In the genomic region with DNA sequence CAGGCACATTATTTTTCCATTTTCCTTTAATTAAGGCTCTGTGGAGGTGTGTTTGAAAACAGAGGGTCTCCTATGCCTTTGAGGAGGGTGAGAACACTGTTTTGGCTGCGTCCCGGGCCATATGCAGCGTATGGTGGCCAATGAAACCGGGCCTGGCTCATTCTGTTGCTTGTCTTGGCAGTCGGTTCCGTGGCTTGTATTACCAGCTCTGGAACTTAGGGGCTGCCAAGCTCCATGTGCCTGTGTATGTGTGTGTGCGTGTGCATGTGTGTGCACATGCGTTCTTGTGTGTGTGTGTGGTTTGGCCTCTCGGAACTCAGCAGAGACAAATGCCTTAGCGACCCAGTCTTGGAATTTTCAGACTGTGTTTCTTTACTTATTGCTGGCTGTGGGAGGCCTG, we compare ENCODE assay signal across 12 cellular contexts. TPM values are rescaled to one million over a fixed set of nuclear protein-coding genes. Genes with fewer than 3 reads are reported as not detected.
DNase-seq lines count a peak whose midpoint lies in the region; ATAC-seq, FAIRE-seq and TF ChIP-seq lines count a peak whose summit lies in the region.
"Had no signal": no experiment of that assay in that cellular context is flagged by ENCODE, and none has a peak within 500 bp of the region (broad histone marks: within the 10 kb centered on the region; RNA-seq: fewer than 3 reads in every experiment).

No MANE protein-coding gene starts in this region.

- H2AFZ ChIP-seq in SK-N-SH (ENCODE audit: low read depth) (no peak overlapping the region), H1 (ENCODE audit: low read length) (no peak overlapping the region)

- WGBS in SK-N-SH (ENCODE audit: low lambda C conversion rate) = 95% methylated on average over 8 of the region's 10 CpGs
- WGBS in H1 (ENCODE audit: extremely low coverage in 1 of 2, insufficient coverage in 1 of 2, insufficient read length in 1 of 2, insufficient replicate concordance in 2 of 2, low coverage in 1 of 2, low lambda C conversion rate in 2 of 2, missing lambda C conversion rate in 1 of 2), 2 experiments = 91% methylated on average over 10 of the region's 10 CpGs; no CpG with 5 or more reads in 1 of the 2 experiments

- H3K4me3 ChIP-seq in SK-N-SH (ENCODE audit: low read depth in 2 of 2, low read length in 1 of 2) = no peak overlapping the region
- H3K4me3 ChIP-seq in H1 (ENCODE audit: extremely low read depth in 1 of 4, insufficient read depth in 2 of 4, low read depth in 3 of 4, low read length in 4 of 4) = no peak overlapping the region
- peak overlapping the region; percentile 35 to 69 for H3K4me3 ChIP-seq in muscle layer of colon (ENCODE audit: low read depth in 1 of 2, low read length in 2 of 2)
- peak overlapping the region; percentile 70 for H3K4me3 ChIP-seq in upper lobe of right lung

- peak overlapping the region; percentile 72; the same call in 1 of the 2 replicates for H2BK20ac ChIP-seq in H1 (ENCODE audit: low read length)

- no peaks in the 10 kb centered on the region for H3F3A ChIP-seq in SK-N-SH (replicated peaks; ENCODE audit: insufficient read depth)

- TF ChIP-seq POLR2A in H1 (IDR thresholded peaks at IDR 0.05; ENCODE audit: control extremely low read depth in 1 of 2, low read depth in 2 of 2, low read length in 2 of 2) = no peak

- POLR2A ChIA-PET in SK-N-SH (lab: Yijun Ruan, JAX) (interaction anchor here (0.6 to 1.7 kb wide), 3 partner anchors 10 to 120 kb away, joined by 3 to 6 read pairs (median 5); no protein-coding TSS in a partner anchor), H1 (lab: Charles Lee; ENCODE audit: partially characterized antibody) (interaction anchor here (0.7 to 5.2 kb wide), 5 partner anchors 9 to 28 kb away, joined by 3 to 65 read pairs (median 10); no protein-coding TSS in a partner anchor)

- no peak for TF ChIP-seq RAD21 in SK-N-SH (IDR thresholded peaks at IDR 0.05; ENCODE audit: low read length)
- TF ChIP-seq RAD21 in H1 (IDR thresholded peaks at IDR 0.05 in 1 of 2, conservative IDR thresholded peaks at IDR 0.05 in 1 of 2; ENCODE audit: low read depth in 2 of 2, low read length in 2 of 2) = no peak

- H3K4me2 ChIP-seq in SK-N-SH = peak overlapping the region; percentile 93
- peak overlapping the region in 1 of 2 experiments; percentile 71; a peak in 2 of 4 replicates for H3K4me2 ChIP-seq in H1 (ENCODE audit: insufficient read depth in 1 of 2, low read depth in 2 of 2, low read length in 2 of 2)

- H3K9me3 ChIP-seq in SK-N-SH (no peaks in the 10 kb centered on the region), H1 (ENCODE audit: insufficient read depth in 2 of 2, low read depth in 1 of 2, low read length in 1 of 2) (no peaks in the 10 kb centered on the region), muscle layer of colon (ENCODE audit: low read length) (no peaks in the 10 kb centered on the region), upper lobe of right lung (no peaks in the 10 kb centered on the region)

- peaks cover 7 to 59% of the 10 kb centered on the region in 2 experiments; a peak in 3 of 4 replicates for H3K4me1 ChIP-seq in SK-N-SH (ENCODE audit: control insufficient read depth in 1 of 2, insufficient read depth in 2 of 2, low read depth in 1 of 2, low read length in 1 of 2)
- H3K4me1 ChIP-seq in H1 (replicated peaks in 1 of 4; ENCODE audit: control insufficient read depth in 3 of 4, insufficient read depth in 4 of 4, low read length in 3 of 4) = peaks cover 8 to 16% (median 15%) of the 10 kb centered on the region in 4 experiments
- peaks cover 71% of the 10 kb centered on the region for H3K4me1 ChIP-seq in muscle layer of colon (ENCODE audit: insufficient read depth, low read length)
- peaks cover 44% of the 10 kb centered on the region for H3K4me1 ChIP-seq in upper lobe of right lung

- H4K8ac ChIP-seq in H1 (ENCODE audit: extremely low read depth, insufficient read depth, low read length) = no peak overlapping the region

- H3K36me3 ChIP-seq in SK-N-SH (replicated peaks in 1 of 2; ENCODE audit: control insufficient read depth in 1 of 2, insufficient read depth in 2 of 2, low read length in 1 of 2) (peaks cover 7 to 14% of the 10 kb centered on the region in 2 experiments), H1 (ENCODE audit: control insufficient read depth in 2 of 4, insufficient read depth in 4 of 4, low read length in 3 of 4) (peaks cover 0 to 18% (median 3%) of the 10 kb centered on the region in 4 experiments; a peak in 1 of 8 replicates), muscle layer of colon (ENCODE audit: insufficient read depth, low read length) (peaks cover 28% of the 10 kb centered on the region), upper lobe of right lung (peaks cover 34% of the 10 kb centered on the region)

- ATAC-seq in SK-N-SH treated with all-trans-retinoic acid at 6 μM for 48 hours = no peak
- no peak for ATAC-seq in upper lobe of right lung

- H3K27me3 ChIP-seq in SK-N-SH (ENCODE audit: insufficient read depth) (no peaks in the 10 kb centered on the region), H1 (replicated peaks in 1 of 4; ENCODE audit: control insufficient read depth in 3 of 4, extremely low read depth in 1 of 4, insufficient read depth in 3 of 4, low read length in 3 of 4) (peaks cover 0 to 13% (median 12%) of the 10 kb centered on the region in 4 experiments; a peak in 5 of 7 replicates), muscle layer of colon (ENCODE audit: control insufficient read depth in 1 of 2, insufficient read depth in 2 of 2, low read length in 2 of 2) (no peaks in the 10 kb centered on the region), upper lobe of right lung (no peaks in the 10 kb centered on the region)

- no peak for TF ChIP-seq CTCF in SK-N-SH (IDR thresholded peaks at IDR 0.05)
- no peak for TF ChIP-seq CTCF in H1 (IDR thresholded peaks at IDR 0.05; ENCODE audit: control extremely low read depth in 1 of 3, insufficient read depth in 1 of 3, low read depth in 1 of 3, low read length in 3 of 3)
- no peak for TF ChIP-seq CTCF in upper lobe of right lung (IDR thresholded peaks at IDR 0.05)

- H3K14ac ChIP-seq in H1 (ENCODE audit: insufficient read length) = no peak overlapping the region

- no peak overlapping the region for H2BK120ac ChIP-seq in H1 (replicated peaks; ENCODE audit: low read depth, low read length)

- H2BK15ac ChIP-seq in H1 (ENCODE audit: low read length) = 0 out of 2 replicates have a peak overlapping the region, but pooled peaks have one; percentile 93

- no peak for FAIRE-seq in H1 (lab: Jason Lieb, UNC)
- FAIRE-seq: A204.1 had no signal

- H3K9ac ChIP-seq in SK-N-SH = no peak overlapping the region
- no peak overlapping the region for H3K9ac ChIP-seq in H1 (replicated peaks in 1 of 4; ENCODE audit: extremely low read depth in 1 of 4, low read depth in 3 of 4, low read length in 3 of 4)
- peak overlapping the region; percentile 6 for H3K9ac ChIP-seq in muscle layer of colon (ENCODE audit: low read length)

- no peak overlapping the region for H3K18ac ChIP-seq in H1 (ENCODE audit: extremely low read depth, low read length)

- DNase-seq in SK-N-SH (no peak), H1 (ENCODE audit: low read depth in 1 of 2, low spot score in 2 of 2) (no peak), upper lobe of right lung (no peak), NCI-H1048 (lab: John Stamatoyannopoulos, UW) (no peak), NCI-H524 treated with DMSO at 0.1 percent for 48 hours (lab: John Stamatoyannopoulos, UW) (no peak)
- no peak for DNase-seq in activated CD4-positive, CD25-positive, alpha-beta regulatory T cell treated with anti-CD3 and anti-CD28 coated beads, Interleukin-2, amount 50 U/mL, for 72 hours
- DNase-seq: activated T-cell treated with anti-CD3 and anti-CD28 coated beads, Interleukin-2, amount 50 U/mL, for 48 hours; naive B cell; NCI-H2029 treated with DMSO at 0.1 percent for 48 hours had no signal

- H4K5ac ChIP-seq in H1 (ENCODE audit: insufficient read length, low read depth, low read length) = no peak overlapping the region

- CTCF ChIA-PET in SK-N-SH (lab: Yijun Ruan, JAX) (interaction anchor here (1.0 to 3.8 kb wide), 5 partner anchors 58 to 131 kb away, joined by 3 to 20 read pairs (median 5); no protein-coding TSS in a partner anchor), H1 (lab: Charles Lee; ENCODE audit: partially characterized antibody) (interaction anchor here (0.6 to 3.1 kb wide), 10 partner anchors 12 to 131 kb away, joined by 3 to 16 read pairs (median 6); no protein-coding TSS in a partner anchor)

- H3K9me2 ChIP-seq in SK-N-SH = no peaks in the 10 kb centered on the region

- H3K27ac ChIP-seq in SK-N-SH (ENCODE audit: low read depth in 2 of 2, low read length in 1 of 2) = peak overlapping the region in 1 of 2 experiments; percentile 14; a peak in 1 of 4 replicates
- H3K27ac ChIP-seq in H1 (ENCODE audit: low read depth, low read length) = no peak overlapping the region
- peak overlapping the region; percentile 24 for H3K27ac ChIP-seq in muscle layer of colon (ENCODE audit: low read depth, low read length)
- H3K27ac ChIP-seq in upper lobe of right lung = peak overlapping the region; percentile 53

- no peak overlapping the region for H3K4ac ChIP-seq in H1 (replicated peaks; ENCODE audit: insufficient read length, low read depth, low read length)

- no peak for TF ChIP-seq EP300 in SK-N-SH (IDR thresholded peaks at IDR 0.05; ENCODE audit: borderline replicate concordance in 1 of 2, low read depth in 1 of 2, low read length in 1 of 2)
- no peak for TF ChIP-seq EP300 in H1 (IDR thresholded peaks at IDR 0.05; ENCODE audit: borderline replicate concordance in 1 of 2, low read depth in 2 of 2, low read length in 2 of 2)

- no peak overlapping the region for H2BK12ac ChIP-seq in H1 (ENCODE audit: low read depth, low read length)

- H3K56ac ChIP-seq in H1 (replicated peaks; ENCODE audit: insufficient read length, low read depth, low read length) = no peak overlapping the region

- H3K79me2 ChIP-seq in SK-N-SH (ENCODE audit: insufficient read depth) = peaks cover 60% of the 10 kb centered on the region
- H3K79me2 ChIP-seq in H1 (ENCODE audit: control insufficient read depth in 1 of 2, insufficient read depth in 2 of 2, low read length in 2 of 2) = peaks cover 0 to 31% of the 10 kb centered on the region in 2 experiments; a peak in 2 of 4 replicates

- H4K20me1 ChIP-seq in SK-N-SH (ENCODE audit: insufficient read depth) = peaks cover 67% of the 10 kb centered on the region
- peaks cover 3 to 5% of the 10 kb centered on the region in 2 experiments for H4K20me1 ChIP-seq in H1 (replicated peaks in 1 of 2; ENCODE audit: control insufficient read depth in 1 of 2, insufficient read depth in 2 of 2, low read length in 2 of 2)

- H2BK5ac ChIP-seq in H1 (ENCODE audit: low read depth, low read length) = no peak overlapping the region

- H2AK5ac ChIP-seq in H1 (ENCODE audit: low read depth, low read length) = peak overlapping the region; percentile 65; the same call in 1 of the 2 replicates

- intact Hi-C loops in upper lobe of right lung (cut with DNase I) = loop anchor here (10.0 kb wide), 1 partner anchor 126 kb away; no protein-coding TSS in a partner anchor

- H3K23me2 ChIP-seq in H1 (ENCODE audit: low read depth, low read length) = peaks cover 6% of the 10 kb centered on the region; the same call in 1 of the 2 replicates

- peaks cover 3% of the 10 kb centered on the region; the same call in 1 of the 2 replicates for H3K79me1 ChIP-seq in H1 (ENCODE audit: low read depth, low read length)

- H4K91ac ChIP-seq in H1 (replicated peaks; ENCODE audit: insufficient read length, low read length) = no peak overlapping the region

- no peak overlapping the region for H3K23ac ChIP-seq in H1 (ENCODE audit: insufficient read length)

RNA-seq across cellular contexts. Expression of a gene that starts 2.7 kb away (rescaled TPM):
- polyA plus RNA-seq in SK-N-SH (2012; rRNA removed) = 21.1 and 22.3 TPM in 2 replicates
- polyA plus RNA-seq in SK-N-SH (2012; cell fraction: cytosol; rRNA removed) = 21.9 and 22.5 TPM in 2 replicates
- polyA plus RNA-seq in SK-N-SH (2012; cell fraction: nucleus; rRNA removed) = 12.9 and 14.8 TPM in 2 replicates
- total RNA-seq in H1 (2021; fragmentation: NEBNext Ultra II Directional; extraction: Animal tissue kit (Norgen Biotek cat#: 25700)) = 23.6 and 27.2 TPM in 2 replicates
- 8.9 and 18.8 TPM in 2 replicates for polyA plus RNA-seq in H1 (2011; rRNA removed)
- 23.2 TPM for polyA plus RNA-seq in H1 (2011; cell fraction: cytosol; rRNA removed)
- 20.9 TPM for polyA plus RNA-seq in H1 (2011; cell fraction: nucleus; rRNA removed)
- 13.7 to 19.6 TPM (median 17.7 TPM) in 4 replicates for polyA plus RNA-seq in H1 (2012, experiment 1 of 2)
- 14.8 TPM for polyA plus RNA-seq in H1 (2012, experiment 2 of 2)
- 14.4 TPM for polyA plus RNA-seq in H1 (2013, experiment 1 of 2)
- polyA plus RNA-seq in H1 (2013, experiment 2 of 2) = 14.1 TPM
- 3.8 and 4.9 TPM in 2 replicates for polyA minus RNA-seq in H1 (2011; rRNA and poly(A)+ RNA removed)
- polyA minus RNA-seq in H1 (2011; cell fraction: cytosol; rRNA and poly(A)+ RNA removed) = 19.7 TPM
- polyA minus RNA-seq in H1 (2011; cell fraction: nucleus; rRNA and poly(A)+ RNA removed) = 10.3 TPM
- 58.0 TPM for total RNA-seq in upper lobe of right lung

Comparison
In these comparisons a context has a peak if more than half of its experiments do, and no peak if none do; other contexts are left out.
1. H3K4me3 ChIP-seq: peak in muscle layer of colon (2 of 2) and upper lobe of right lung (single experiment); none in SK-N-SH (0 of 2) and H1 (0 of 4).